In genomic region chr22:22471104-22471503, GRCh38 we compare ENCODE assay signal across 19 cellular contexts. TPM values are rescaled to one million over a fixed set of nuclear protein-coding genes. Genes with fewer than 3 reads are reported as not detected.
"Had no signal": no experiment of that assay in that cellular context is flagged by ENCODE, and none has a peak within 500 bp of the region (broad histone marks: within the 10 kb centered on the region; RNA-seq: fewer than 3 reads in every experiment).

No MANE protein-coding gene starts in this region.

RNA-seq across cellular contexts. Expression of gene ZNF280B, which starts 37.4 kb away (rescaled TPM):
- total RNA-seq: ascending aorta had no signal
- polyA plus RNA-seq: aorta had no signal

RNA-seq across cellular contexts. Expression of gene ZNF280A, which starts 49.0 kb away (rescaled TPM):
- total RNA-seq: activated naive CD4-positive, alpha-beta T cell treated with anti-CD3 and anti-CD28 coated beads for 36 hours; activated naive CD4-positive, alpha-beta T cell treated with anti-CD3 and anti-CD28 coated beads, Interleukin-2, amount 50 U/mL, for 72 hours; activated naive CD8-positive, alpha-beta T cell treated with anti-CD3 and anti-CD28 coated beads for 36 hours; activated naive CD8-positive, alpha-beta T cell treated with anti-CD3 and anti-CD28 coated beads, Interleukin-2, amount 10 ng/mL, durations not matched to agents 7 days and 5 days; activated T-cell treated with anti-CD3 and anti-CD28 coated beads, Interleukin-2, amount 50 U/mL, for 4 hours; activated T-cell treated with anti-CD3 and anti-CD28 coated beads, Interleukin-2, amount 50 U/mL, for 72 hours; activated T-helper 1 cell treated with anti-CD3 and anti-CD28 coated beads, Interleukin-12 subunit alpha, Interleukin-12 subunit beta, Interleukin-2, Interleukin-4 antibody, amounts not matched to agents 30 ng/mL and 10 ng/mL and 1 ng/mL, durations not matched to agents 14 hours and 24 hours and 36 hours; activated T-helper 17 cell treated with anti-CD3 and anti-CD28 coated beads, Interleukin-2, amount 50 U/mL, for 72 hours; activated T-helper 2 cell treated with anti-CD3 and anti-CD28 coated beads, Interferon-gamma antibody, Interleukin-2, Interleukin-4, amounts not matched to agents 10 μg/mL and 5 μg/mL and 100 μg/mL, durations not matched to agents 14 hours and 24 hours and 36 hours; aorta; ascending aorta; body of pancreas; breast epithelium; bronchial epithelial cell; cardiac muscle cell; cardiac septum; cerebellum; chondrocyte had no signal
- polyA plus RNA-seq: adipose tissue, aorta, cardiac muscle cell had no signal
